In genomic region chr3:147472846-147473245, GRCh38 we compare ENCODE assay signal across 29 cellular contexts.
"Had no signal": no experiment of that assay in that cellular context is flagged by ENCODE, and none has a peak within 500 bp of the region (broad histone marks: within the 10 kb centered on the region; RNA-seq: fewer than 3 reads in every experiment).

No MANE protein-coding gene starts in this region.

- H2AFZ ChIP-seq: PC-9 had no signal

- H3K36me3 ChIP-seq: brain microvascular endothelial cell, MG63, WERI-Rb-1 had no signal

- H3K4me1 Mint-ChIP-seq: activated CD4-positive, alpha-beta memory T cell treated with anti-CD3 and anti-CD28 coated beads, Interleukin-2, amount 10 ng/mL, durations not matched to agents 7 days and 5 days; activated CD8-positive, alpha-beta memory T cell treated with anti-CD3 and anti-CD28 coated beads, Interleukin-2, amount 10 ng/mL, durations not matched to agents 7 days and 5 days; activated naive CD8-positive, alpha-beta T cell treated with anti-CD3 and anti-CD28 coated beads for 36 hours had no signal

- H3K27ac ChIP-seq: brain microvascular endothelial cell, PC-9, WERI-Rb-1 had no signal

- FAIRE-seq: K562 had no signal

- H3K4me3 ChIP-seq: K562, MG63, PC-9 had no signal

- H3K27ac Mint-ChIP-seq: activated CD4-positive, alpha-beta memory T cell treated with anti-CD3 and anti-CD28 coated beads, Interleukin-2, amount 10 ng/mL, durations not matched to agents 7 days and 5 days; activated CD8-positive, alpha-beta memory T cell treated with anti-CD3 and anti-CD28 coated beads, Interleukin-2, amount 10 ng/mL, durations not matched to agents 7 days and 5 days; activated naive CD8-positive, alpha-beta T cell treated with anti-CD3 and anti-CD28 coated beads for 36 hours had no signal

- DNase-seq: activated CD4-positive, alpha-beta memory T cell treated with anti-CD3 and anti-CD28 coated beads, Interleukin-2, amount 10 ng/mL, durations not matched to agents 7 days and 5 days; activated CD4-positive, alpha-beta T cell treated with anti-CD3 and anti-CD28 coated beads for 1 hour; activated CD4-positive, alpha-beta T cell treated with anti-CD3 and anti-CD28 coated beads for 48 hours; activated CD4-positive, CD25-positive, alpha-beta regulatory T cell; activated CD8-positive, alpha-beta memory T cell treated with anti-CD3 and anti-CD28 coated beads for 24 hours; activated CD8-positive, alpha-beta memory T cell treated with anti-CD3 and anti-CD28 coated beads, Interleukin-2, amount 10 ng/mL, durations not matched to agents 7 days and 5 days; activated CD8-positive, alpha-beta memory T cell treated with anti-CD3 and anti-CD28 coated beads, Interleukin-2, amount 50 U/mL, for 48 hours; activated effector memory CD4-positive, alpha-beta T cell treated with Interleukin-2 at 50 U/mL for 16 hours; activated naive CD4-positive, alpha-beta T cell treated with anti-CD3 and anti-CD28 coated beads, Interleukin-2, amount 50 U/mL, for 16 hours; activated naive CD8-positive, alpha-beta T cell treated with anti-CD3 and anti-CD28 coated beads for 36 hours; activated T-cell treated with anti-CD3 and anti-CD28 coated beads, Interleukin-2, amount 50 U/mL, for 48 hours; amniotic stem cell; aorta; brain microvascular endothelial cell; Karpas-422; MG63; NCI-H1092; NCI-H146; NCI-H187; NCI-H2029 treated with DMSO at 0.1 percent for 48 hours; NCI-H2107; NCI-H2171; NCI-H510A; NCI-H748 treated with DMSO at 0.1 percent for 48 hours; PC-9; Right ventricle myocardium superior; T1000; WERI-Rb-1 had no signal

- H3K4me2 ChIP-seq: PC-9 had no signal

- ATAC-seq: activated CD8-positive, alpha-beta memory T cell treated with anti-CD3 and anti-CD28 coated beads, Interleukin-2, amount 10 ng/mL, durations not matched to agents 7 days and 5 days; K562 had no signal

- H3K27me3 ChIP-seq: brain microvascular endothelial cell, MG63 had no signal

- H3K4me3 Mint-ChIP-seq: activated CD4-positive, alpha-beta memory T cell treated with anti-CD3 and anti-CD28 coated beads, Interleukin-2, amount 10 ng/mL, durations not matched to agents 7 days and 5 days; activated CD8-positive, alpha-beta memory T cell treated with anti-CD3 and anti-CD28 coated beads, Interleukin-2, amount 10 ng/mL, durations not matched to agents 7 days and 5 days; activated naive CD8-positive, alpha-beta T cell treated with anti-CD3 and anti-CD28 coated beads for 36 hours had no signal

- H3K27me3 Mint-ChIP-seq: activated CD4-positive, alpha-beta memory T cell treated with anti-CD3 and anti-CD28 coated beads, Interleukin-2, amount 10 ng/mL, durations not matched to agents 7 days and 5 days; activated CD8-positive, alpha-beta memory T cell treated with anti-CD3 and anti-CD28 coated beads, Interleukin-2, amount 10 ng/mL, durations not matched to agents 7 days and 5 days; activated naive CD8-positive, alpha-beta T cell treated with anti-CD3 and anti-CD28 coated beads for 36 hours had no signal
